In the genomic region with DNA sequence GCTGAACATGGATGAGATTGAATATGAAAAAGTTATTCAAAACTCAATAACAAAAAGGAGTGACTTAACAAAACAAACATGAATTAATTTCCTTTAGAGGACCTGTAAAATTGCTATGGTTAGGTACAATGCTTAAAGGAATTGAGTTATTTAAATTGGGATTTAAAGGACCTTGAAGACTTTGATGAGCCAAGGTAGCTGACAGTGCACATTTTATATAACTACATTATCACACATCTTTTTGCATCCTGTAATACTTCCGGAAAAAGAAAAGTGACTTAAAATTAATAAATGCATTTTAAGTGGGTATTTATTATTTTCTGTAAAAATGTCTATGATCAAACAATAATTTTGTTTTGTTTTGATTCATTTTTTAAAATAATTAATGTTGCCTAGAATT, we compare ENCODE assay signal across 33 cellular contexts.
"Had no signal": no experiment of that assay in that cellular context is flagged by ENCODE, and none has a peak within 500 bp of the region (broad histone marks: within the 10 kb centered on the region; RNA-seq: fewer than 3 reads in every experiment).

No MANE protein-coding gene starts in this region.

- ATAC-seq: activated naive CD4-positive, alpha-beta T cell treated with anti-CD3 and anti-CD28 coated beads, Interleukin-2, amount 50 U/mL, for 72 hours; activated naive CD8-positive, alpha-beta T cell treated with anti-CD3 and anti-CD28 coated beads, Interleukin-2, amount 50 U/mL, for 24 hours; activated T-cell treated with anti-CD3 and anti-CD28 coated beads, Interleukin-2, amount 50 U/mL, for 4 hours; activated T-cell treated with anti-CD3 and anti-CD28 coated beads, Interleukin-2, amount 50 U/mL, for 72 hours; activated T-helper 17 cell treated with anti-CD3 and anti-CD28 coated beads, Interleukin-2, amount 50 U/mL, for 72 hours; body of pancreas had no signal

- H3K9me3 ChIP-seq: adrenal gland, ascending aorta, body of pancreas had no signal

- H3K4me3 ChIP-seq: adrenal gland, ascending aorta, body of pancreas, breast epithelium, cardiac muscle cell had no signal

- H3K27ac ChIP-seq: adrenal gland, ascending aorta, body of pancreas, brain microvascular endothelial cell, breast epithelium, cardiac muscle cell had no signal

- FAIRE-seq: astrocyte, bronchial epithelial cell had no signal

- DNase-seq: activated effector memory CD4-positive, alpha-beta T cell treated with anti-CD3 and anti-CD28 coated beads, Interleukin-2, amount 50 U/mL, for 16 hours; activated effector memory CD4-positive, alpha-beta T cell treated with Interleukin-2 at 50 U/mL for 16 hours; activated gamma-delta T cell; activated naive CD4-positive, alpha-beta T cell; activated naive CD4-positive, alpha-beta T cell treated with anti-CD3 and anti-CD28 coated beads for 36 hours; activated naive CD4-positive, alpha-beta T cell treated with anti-CD3 and anti-CD28 coated beads, Interleukin-2, amount 10 ng/mL, durations not matched to agents 7 days and 5 days; activated naive CD4-positive, alpha-beta T cell treated with anti-CD3 and anti-CD28 coated beads, Interleukin-2, amount 50 U/mL, for 16 hours; activated naive CD4-positive, alpha-beta T cell treated with Interleukin-2 at 50 U/mL for 16 hours; activated naive CD8-positive, alpha-beta T cell treated with anti-CD3 and anti-CD28 coated beads for 36 hours; activated naive CD8-positive, alpha-beta T cell treated with anti-CD3 and anti-CD28 coated beads, Interleukin-2, amount 10 ng/mL, durations not matched to agents 7 days and 5 days; activated naive CD8-positive, alpha-beta T cell treated with anti-CD3 and anti-CD28 coated beads, Interleukin-2, amount 50 U/mL, for 24 hours; activated T-cell treated with anti-CD3 and anti-CD28 coated beads, Interleukin-2, amount 50 U/mL, for 1 hour; activated T-cell treated with anti-CD3 and anti-CD28 coated beads, Interleukin-2, amount 50 U/mL, for 24 hours; activated T-cell treated with anti-CD3 and anti-CD28 coated beads, Interleukin-2, amount 50 U/mL, for 4 hours; activated T-cell treated with anti-CD3 and anti-CD28 coated beads, Interleukin-2, amount 50 U/mL, for 48 hours; activated T-cell treated with anti-CD3 and anti-CD28 coated beads, Interleukin-2, amount 50 U/mL, for 72 hours; adrenal gland; amniotic stem cell; amygdala; anterior cingulate cortex; aorta; body of pancreas; brain microvascular endothelial cell; caudate nucleus; central memory CD4-positive, alpha-beta T cell; cerebellar nuclear complex had no signal

- H3K36me3 ChIP-seq: adrenal gland, ascending aorta, brain microvascular endothelial cell, breast epithelium, cardiac muscle cell had no signal

- H3K27me3 ChIP-seq: adrenal gland, ascending aorta, body of pancreas, brain microvascular endothelial cell, breast epithelium, cardiac muscle cell had no signal

- H3K4me1 ChIP-seq: adrenal gland, ascending aorta, body of pancreas, breast epithelium had no signal
